ENCODE assay signal across 9 cellular contexts in the genomic region with DNA sequence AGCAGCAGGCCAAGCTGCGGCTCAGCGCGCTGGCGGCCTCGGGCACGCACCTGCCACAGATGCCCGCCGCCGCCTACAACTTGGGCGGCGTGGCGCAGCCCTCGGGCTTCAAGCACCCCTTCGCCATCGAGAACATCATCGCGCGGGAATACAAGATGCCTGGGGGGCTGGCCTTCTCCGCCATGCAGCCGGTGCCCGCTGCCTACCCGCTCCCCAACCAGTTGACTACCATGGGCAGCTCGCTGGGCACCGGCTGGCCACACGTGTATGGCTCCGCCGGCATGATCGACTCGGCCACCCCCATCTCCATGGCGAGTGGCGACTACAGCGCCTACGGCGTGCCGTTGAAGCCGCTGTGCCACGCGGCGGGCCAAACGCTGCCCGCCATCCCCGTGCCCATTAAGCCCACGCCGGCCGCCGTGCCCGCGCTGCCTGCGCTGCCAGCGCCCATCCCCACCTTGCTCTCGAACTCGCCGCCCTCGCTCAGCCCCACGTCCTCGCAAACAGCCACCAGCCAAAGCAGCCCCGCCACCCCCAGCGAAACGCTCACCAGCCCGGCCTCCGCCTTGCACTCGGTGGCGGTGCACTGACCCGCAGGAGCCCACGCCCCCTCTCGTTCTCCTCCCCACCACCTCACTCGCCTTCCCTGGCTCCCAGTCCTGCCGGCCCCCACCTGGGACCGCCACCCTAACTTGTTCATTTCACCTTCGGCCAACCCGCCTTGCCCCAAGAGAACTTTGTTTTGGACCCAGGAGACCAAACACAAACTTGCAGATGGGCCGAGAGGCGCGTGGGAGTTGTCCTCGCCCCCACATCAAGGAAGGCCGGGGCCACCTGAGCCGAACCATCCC. TPM values are rescaled to one million over a fixed set of nuclear protein-coding genes. Genes with fewer than 3 reads are reported as not detected.
DNase-seq lines count a peak whose midpoint lies in the region; ATAC-seq and TF ChIP-seq lines count a peak whose summit lies in the region.
"Had no signal": no experiment of that assay in that cellular context is flagged by ENCODE, and none has a peak within 500 bp of the region (broad histone marks: within the 10 kb centered on the region; RNA-seq: fewer than 3 reads in every experiment).

No MANE protein-coding gene starts in this region.

- intact Hi-C loops in Right ventricle myocardium superior (cut with DNase I), result no loop called here
- intact Hi-C loops in activated CD8-positive, alpha-beta T cell treated with anti-CD3 and anti-CD28 coated beads for 36 hours (cut with micrococcal nuclease), result loop anchor here (5.0 kb wide), 1 partner anchor 122 kb away; no protein-coding TSS in a partner anchor
- intact Hi-C loops in uterus (cut with DNase I; ENCODE audit: low total_unique reads), result no loop called here

- H3K27me3 ChIP-seq in cardiac muscle cell (peaks cover 100% of the 10 kb centered on the region), thymus (ENCODE audit: control insufficient read depth, insufficient read depth) (peaks cover 84% of the 10 kb centered on the region), uterus (peaks cover 16 to 100% of the 10 kb centered on the region in 2 donors)

- H3K4me1 ChIP-seq in cardiac muscle cell (ENCODE audit: low read depth) (peaks cover 11% of the 10 kb centered on the region), thymus (ENCODE audit: control insufficient read depth, insufficient read depth, low read length) (peaks cover 23% of the 10 kb centered on the region), uterus (peaks cover 0 to 21% of the 10 kb centered on the region in 2 donors)

- peaks cover 6% of the 10 kb centered on the region for H3K9me3 Mint-ChIP-seq in activated CD8-positive, alpha-beta T cell treated with anti-CD3 and anti-CD28 coated beads for 36 hours
- peaks cover 0 to 5% (median 2%) of the 10 kb centered on the region in 6 donors for H3K9me3 Mint-ChIP-seq in immature natural killer cell

- DNase-seq in cardiac muscle cell (ENCODE audit: low read depth in 1 of 2, low spot score in 1 of 2), result no peak
- DNase-seq in Right ventricle myocardium superior, result no peak
- DNase-seq in activated CD8-positive, alpha-beta T cell treated with anti-CD3 and anti-CD28 coated beads for 36 hours, result peak; percentile 28
- DNase-seq in immature natural killer cell, result no peak
- no peak for DNase-seq in NCI-H1694 (lab: John Stamatoyannopoulos, UW)
- no peak for DNase-seq in uterus
- no peak for DNase-seq in G401 (ENCODE audit: low spot score)

- no peak overlapping the region for H3K27ac ChIP-seq in cardiac muscle cell
- no peak overlapping the region for H3K27ac ChIP-seq in thymus (ENCODE audit: low read depth)
- no peak overlapping the region for H3K27ac ChIP-seq in uterus

- peaks cover 6% of the 10 kb centered on the region for H3K36me3 Mint-ChIP-seq in activated CD8-positive, alpha-beta T cell treated with anti-CD3 and anti-CD28 coated beads for 36 hours (ENCODE audit: low read depth)
- H3K36me3 Mint-ChIP-seq in immature natural killer cell, result peaks cover 0 to 4% (median 0%) of the 10 kb centered on the region in 3 donors

- POLR2A ChIA-PET in activated CD8-positive, alpha-beta T cell treated with anti-CD3 and anti-CD28 coated beads for 36 hours (lab: Charles Lee), result interaction anchor here (1.1 to 1.6 kb wide), 2 partner anchors 11 to 18 kb away, joined by 3 read pairs; no protein-coding TSS in a partner anchor

- H3K4me3 ChIP-seq in cardiac muscle cell (peak overlapping the region; percentile 40), thymus (ENCODE audit: low read length) (peak overlapping the region; percentile 46), uterus (peak overlapping the region in 1 of 2 donors; percentile 32)

- H3K36me3 ChIP-seq in cardiac muscle cell, result no peaks in the 10 kb centered on the region
- H3K36me3 ChIP-seq in thymus (ENCODE audit: control insufficient read depth, insufficient read depth), result no peaks in the 10 kb centered on the region
- H3K36me3 ChIP-seq in uterus, result no peaks in the 10 kb centered on the region

- CTCF ChIA-PET in activated CD8-positive, alpha-beta T cell treated with anti-CD3 and anti-CD28 coated beads for 36 hours (lab: Charles Lee), result interaction anchor here (1.4 to 2.5 kb wide), 5 partner anchors 11 to 88 kb away, joined by 3 to 18 read pairs (median 4); no protein-coding TSS in a partner anchor

- peaks cover 29% of the 10 kb centered on the region for H3K4me1 Mint-ChIP-seq in activated CD8-positive, alpha-beta T cell treated with anti-CD3 and anti-CD28 coated beads for 36 hours (ENCODE audit: low read depth)
- peaks cover 36 to 37% of the 10 kb centered on the region in 2 donors for H3K4me1 Mint-ChIP-seq in immature natural killer cell

- no peak for ATAC-seq in Right ventricle myocardium superior (ENCODE audit: poor library complexity)
- ATAC-seq in activated CD8-positive, alpha-beta T cell treated with anti-CD3 and anti-CD28 coated beads for 36 hours, result peak; percentile 24

- TF ChIP-seq POLR2A in uterus (IDR thresholded peaks at IDR 0.05), result no peak

- 3% methylated on average over 77 of the region's 77 CpGs for WGBS in thymus

- no peaks in the 10 kb centered on the region for H3K9me3 ChIP-seq in cardiac muscle cell (ENCODE audit: low read depth)
- H3K9me3 ChIP-seq in thymus (ENCODE audit: control insufficient read depth), result peaks cover 1% of the 10 kb centered on the region
- no peaks in the 10 kb centered on the region for H3K9me3 ChIP-seq in uterus

- in situ Hi-C loops in G401 (cut with HindIII; ENCODE audit: low sequenced_read_pairs), result no loop called here

- H3K27ac Mint-ChIP-seq in activated CD8-positive, alpha-beta T cell treated with anti-CD3 and anti-CD28 coated beads for 36 hours, result peak overlapping the region; percentile 75
- peak overlapping the region in 4 of 6 donors; percentile 29 to 76 (median 42) for H3K27ac Mint-ChIP-seq in immature natural killer cell

- peak overlapping the region; percentile 79 for H3K4me3 Mint-ChIP-seq in activated CD8-positive, alpha-beta T cell treated with anti-CD3 and anti-CD28 coated beads for 36 hours
- H3K4me3 Mint-ChIP-seq in immature natural killer cell, result peak overlapping the region; percentile 84 to 98 (median 92)

- TF ChIP-seq CTCF in cardiac muscle cell (IDR thresholded peaks at IDR 0.05; ENCODE audit: low read depth, low read length), result no peak
- TF ChIP-seq CTCF in activated CD8-positive, alpha-beta T cell treated with anti-CD3 and anti-CD28 coated beads for 36 hours (IDR thresholded peaks at IDR 0.05), result no peak
- TF ChIP-seq CTCF in uterus (IDR thresholded peaks at IDR 0.05), result no peak

- peaks cover 84% of the 10 kb centered on the region for H3K27me3 Mint-ChIP-seq in activated CD8-positive, alpha-beta T cell treated with anti-CD3 and anti-CD28 coated beads for 36 hours
- H3K27me3 Mint-ChIP-seq in immature natural killer cell (ENCODE audit: low read depth in 3 of 3), result peaks cover 50 to 78% (median 73%) of the 10 kb centered on the region in 3 donors

RNA-seq across cellular contexts. Expression of a gene that starts 1.5 kb away (rescaled TPM):
- total RNA-seq in cardiac muscle cell (not detected in 2 replicates), Right ventricle myocardium superior (not detected), uterus (not detected)
- polyA plus RNA-seq in cardiac muscle cell (not detected in 2 replicates), immature natural killer cell (under 1 TPM in 1 of 3 donors, not detected in 2; 0.07 TPM), thymus (0.16 TPM)
- under 1 TPM; 0.13 to 0.36 TPM for total RNA-seq in activated CD8-positive, alpha-beta T cell treated with anti-CD3 and anti-CD28 coated beads for 36 hours
- not detected in 2 replicates for total RNA-seq in G401 (2014; rRNA removed; shearing (Covaris generic))
- total RNA-seq: subcutaneous adipose tissue had no signal
